ENCODE assay signal across 15 cellular contexts in genomic region chr6:80639243-80639642, GRCh38.
DNase-seq lines count a peak whose midpoint lies in the region; ATAC-seq and TF ChIP-seq lines count a peak whose summit lies in the region.
"Had no signal": no experiment of that assay in that cellular context is flagged by ENCODE, and none has a peak within 500 bp of the region (broad histone marks: within the 10 kb centered on the region; RNA-seq: fewer than 3 reads in every experiment).

No MANE protein-coding gene starts in this region.

- H3K4me1 ChIP-seq in skeletal muscle satellite cell (ENCODE audit: control insufficient read depth, insufficient read depth, low read length), result peaks cover 28% of the 10 kb centered on the region
- no peaks in the 10 kb centered on the region for H3K4me1 ChIP-seq in ovary (ENCODE audit: insufficient read depth)

- peaks cover 8% of the 10 kb centered on the region for H3K9me3 Mint-ChIP-seq in WTC11
- H3K9me3 Mint-ChIP-seq: activated CD4-positive, alpha-beta memory T cell treated with anti-CD3 and anti-CD28 coated beads for 36 hours; CD8-positive, alpha-beta T cell had no signal

- H3K36me3 ChIP-seq in skeletal muscle satellite cell (ENCODE audit: insufficient read depth, low read length) (no peaks in the 10 kb centered on the region), ovary (no peaks in the 10 kb centered on the region)
- H3K36me3 ChIP-seq: tibial artery had no signal

- H3K27ac Mint-ChIP-seq in WTC11, result peak overlapping the region; percentile 57
- H3K27ac Mint-ChIP-seq: activated CD4-positive, alpha-beta memory T cell treated with anti-CD3 and anti-CD28 coated beads for 36 hours; CD8-positive, alpha-beta T cell; naive B cell had no signal

- no peak overlapping the region for H3K4me3 Mint-ChIP-seq in WTC11
- H3K4me3 Mint-ChIP-seq: activated CD4-positive, alpha-beta memory T cell treated with anti-CD3 and anti-CD28 coated beads for 36 hours; CD8-positive, alpha-beta T cell; naive B cell had no signal

- DNase-seq in WTC11 (ENCODE audit: low spot score), result no peak
- DNase-seq in fibroblast of villous mesenchyme (ENCODE audit: low read depth), result peak; percentile 68
- DNase-seq in hepatic stellate cell (ENCODE audit: low spot score), result no peak
- no peak for DNase-seq in ovary
- DNase-seq in COR-L47 (lab: John Stamatoyannopoulos, UW), result no peak
- no peak for DNase-seq in GOT3 (lab: John Stamatoyannopoulos, UW)
- DNase-seq: activated gamma-delta T cell treated with Interleukin-2 at 50 U/mL for 16 hours; CD8-positive, alpha-beta T cell; naive B cell; NCI-H2171 treated with DMSO at 0.1 percent for 48 hours; stimulated activated CD4-positive, alpha-beta T cell treated with anti-CD3 and anti-CD28 coated beads, Interleukin-12 subunit alpha, Interleukin-12 subunit beta, amount 100 ng/mL, for 4 hours had no signal

- no peaks in the 10 kb centered on the region for H3K27me3 Mint-ChIP-seq in WTC11 (ENCODE audit: low read depth)
- H3K27me3 Mint-ChIP-seq: activated CD4-positive, alpha-beta memory T cell treated with anti-CD3 and anti-CD28 coated beads for 36 hours; naive B cell had no signal

- no peak overlapping the region for H3K4me3 ChIP-seq in fibroblast of villous mesenchyme (ENCODE audit: low read depth, low read length)
- H3K4me3 ChIP-seq in skeletal muscle satellite cell (ENCODE audit: low read length), result no peak overlapping the region
- H3K4me3 ChIP-seq in ovary, result no peak overlapping the region
- H3K4me3 ChIP-seq: tibial artery had no signal

- TF ChIP-seq CTCF in WTC11 (IDR thresholded peaks at IDR 0.05) (no peak), fibroblast of villous mesenchyme (IDR thresholded peaks at IDR 0.05; ENCODE audit: insufficient read depth, low read depth, low read length) (no peak), ovary (IDR thresholded peaks at IDR 0.05) (no peak)

- H3K9me3 ChIP-seq in skeletal muscle satellite cell (replicated peaks; ENCODE audit: low read length) (no peaks in the 10 kb centered on the region), ovary (no peaks in the 10 kb centered on the region)
- H3K9me3 ChIP-seq: tibial artery had no signal

- H3K27ac ChIP-seq in ovary, result no peak overlapping the region
- H3K27ac ChIP-seq: tibial artery had no signal

- peak; percentile 16 for ATAC-seq in HG02759 (IDR thresholded peaks at IDR 0.05; ENCODE audit: unreplicated experiment)
- ATAC-seq in WTC11, result no peak
- ATAC-seq: CD8-positive, alpha-beta T cell had no signal

- no peaks in the 10 kb centered on the region for H3K27me3 ChIP-seq in skeletal muscle satellite cell (ENCODE audit: control insufficient read depth, insufficient read depth, low read length)
- H3K27me3 ChIP-seq in ovary, result no peaks in the 10 kb centered on the region
- H3K27me3 ChIP-seq: tibial artery had no signal

- TF ChIP-seq POLR2A in ovary (IDR thresholded peaks at IDR 0.05), result no peak

- intact Hi-C loops in ovary (cut with DNase I), result no loop called here

- peak overlapping the region; percentile 41 for H3K9ac ChIP-seq in skeletal muscle satellite cell (ENCODE audit: low read depth, low read length)

- no peak for TF ChIP-seq EP300 in ovary (IDR thresholded peaks at IDR 0.05)

- peak overlapping the region; percentile 37 for H3K4me2 ChIP-seq in skeletal muscle satellite cell (ENCODE audit: low read length)

- H3K36me3 Mint-ChIP-seq in WTC11, result peaks cover 8% of the 10 kb centered on the region
- H3K36me3 Mint-ChIP-seq: activated CD4-positive, alpha-beta memory T cell treated with anti-CD3 and anti-CD28 coated beads for 36 hours; CD8-positive, alpha-beta T cell; naive B cell had no signal

- 92 to 97% (median 93%) methylated on average over 2 of the region's 2 CpGs for WGBS in ovary, 3 donors

- peaks cover 31% of the 10 kb centered on the region for H3K4me1 Mint-ChIP-seq in WTC11
- H3K4me1 Mint-ChIP-seq: naive B cell had no signal

- POLR2A ChIA-PET in WTC11 (lab: Charles Lee), result no interaction called here

- CTCF ChIA-PET in WTC11 (lab: Charles Lee), result no interaction called here

TF ChIP-seq in WTC11, 78 proteins besides CTCF, POLR2A, EP300 and RAD21:
- TF ChIP-seq TP53 (CRISPR knock-in tag; IDR thresholded peaks at IDR 0.05) (no peak), ELF4 (CRISPR knock-in tag; IDR thresholded peaks at IDR 0.05; ENCODE audit: low read depth) (no peak), E2F5 (CRISPR knock-in tag; IDR thresholded peaks at IDR 0.05) (no peak), MAX (CRISPR knock-in tag; IDR thresholded peaks at IDR 0.05) (no peak), NFYB (CRISPR knock-in tag; conservative IDR thresholded peaks at IDR 0.05; ENCODE audit: low read depth) (no peak), RELA (CRISPR knock-in tag; IDR thresholded peaks at IDR 0.05; ENCODE audit: borderline replicate concordance) (no peak), NR2C2 (CRISPR knock-in tag; IDR thresholded peaks at IDR 0.05) (no peak), ZBTB21 (CRISPR knock-in tag; IDR thresholded peaks at IDR 0.05; ENCODE audit: borderline replicate concordance) (no peak), CDX4 (CRISPR knock-in tag; IDR thresholded peaks at IDR 0.05; ENCODE audit: borderline replicate concordance) (no peak), FOXP1 (CRISPR knock-in tag; IDR thresholded peaks at IDR 0.05; ENCODE audit: borderline replicate concordance) (no peak), NR1H2 (CRISPR knock-in tag; IDR thresholded peaks at IDR 0.05) (no peak), TEAD4 (CRISPR knock-in tag; IDR thresholded peaks at IDR 0.05) (no peak), ATF1 (CRISPR knock-in tag; IDR thresholded peaks at IDR 0.05) (no peak), ERG (CRISPR knock-in tag; IDR thresholded peaks at IDR 0.05) (no peak), SOX15 (CRISPR knock-in tag; IDR thresholded peaks at IDR 0.05) (no peak)
